In the genomic region with DNA sequence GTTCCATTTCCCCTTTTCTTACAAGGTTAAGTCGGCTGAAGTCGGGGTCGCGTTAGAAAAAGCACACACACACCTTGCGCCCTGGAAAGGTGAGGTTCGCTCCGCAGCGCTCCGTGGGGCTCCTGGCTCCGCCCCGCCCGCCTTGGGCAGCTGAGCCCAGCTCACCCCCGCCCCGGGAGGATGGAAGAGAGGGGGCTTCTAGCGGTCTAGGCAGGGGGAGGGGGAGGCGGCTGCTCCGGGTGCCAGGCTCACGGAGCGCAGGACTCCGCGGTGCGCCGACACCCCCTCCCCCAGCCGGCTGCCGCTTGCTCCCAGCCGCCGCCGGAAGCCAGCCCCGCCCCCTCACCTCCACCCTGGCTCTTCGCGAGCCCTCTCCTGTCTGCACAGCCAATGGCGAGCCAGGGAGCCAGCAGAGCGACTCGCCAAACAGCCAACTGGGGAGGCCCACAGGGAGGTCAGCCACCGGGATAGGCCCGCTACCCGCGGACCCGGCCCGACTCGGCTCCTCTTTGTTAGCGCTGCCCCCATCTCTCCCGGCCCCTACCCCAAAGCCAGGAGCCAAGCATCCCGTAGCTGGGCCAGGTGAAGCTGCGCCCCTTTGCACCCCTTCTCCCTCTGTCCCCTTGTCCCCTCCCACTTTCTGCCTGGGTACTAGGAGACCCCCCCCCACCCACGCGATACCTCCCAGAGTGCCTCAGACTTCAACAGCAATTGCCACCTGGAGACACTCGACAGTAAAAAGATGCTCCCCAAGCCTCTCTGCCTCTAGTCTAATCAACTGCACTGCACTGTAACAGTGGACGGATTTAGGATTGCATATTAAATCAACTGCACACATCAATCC, we compare ENCODE assay signal across 8 cellular contexts. TPM values are rescaled to one million over a fixed set of nuclear protein-coding genes. Genes with fewer than 3 reads are reported as not detected.
DNase-seq lines count a peak whose midpoint lies in the region; TF ChIP-seq lines count a peak whose summit lies in the region.

No MANE protein-coding gene starts in this region.

- peak overlapping the region; percentile 66 for H3K4me3 ChIP-seq in HFF-Myc (replicated peaks; ENCODE audit: low read depth, low read length)

- peak overlapping the region; percentile 74 for H3K27ac ChIP-seq in temporal lobe (ENCODE audit: low read depth, low read length)

- in situ Hi-C loops in SK-MEL-5 (cut with HindIII; ENCODE audit: low pct_unique_long_range_greater_than_20kb, low sequenced_read_pairs), result no loop called here

- DNase-seq in GM03348 (ENCODE audit: low spot score) (peak; percentile 100), HFF-Myc (ENCODE audit: extremely low read depth, low read depth) (peak; percentile 86), MV-4-11 (lab: John Stamatoyannopoulos, UW) (peak; percentile 91), SK-MEL-5 (ENCODE audit: low read depth, low spot score) (peak; percentile 98), glomerular endothelial cell (ENCODE audit: extremely low read depth, low read depth, low spot score) (peak; percentile 67), occipital lobe (lab: John Stamatoyannopoulos, UW) (peak; percentile 97)
- DNase-seq in activated naive CD4-positive, alpha-beta T cell treated with anti-CD3 and anti-CD28 coated beads, Interleukin-2, amount 50 U/mL, for 16 hours, result peak; percentile 98

- no peak for TF ChIP-seq CTCF in HFF-Myc (IDR thresholded peaks at IDR 0.05; ENCODE audit: low read depth, low read length, missing control alignments)

RNA-seq across cellular contexts. Expression of a gene that starts 30.2 kb away (rescaled TPM):
- 11.3 and 14.7 TPM in 2 replicates for total RNA-seq in SK-MEL-5 (2014; rRNA removed; shearing (Covaris generic))
- polyA plus RNA-seq in SK-MEL-5 (2015; cell fraction: cytosol; rRNA removed), result 46.7 and 54.7 TPM in 2 replicates
- 8.0 and 11.5 TPM in 2 replicates for polyA plus RNA-seq in SK-MEL-5 (2015; cell fraction: nucleus; rRNA removed)
- 39.8 and 42.0 TPM in 2 replicates for total RNA-seq in glomerular endothelial cell
- 2.7 TPM for total RNA-seq in occipital lobe
- total RNA-seq in temporal lobe, result 3.4 TPM

RNA-seq across cellular contexts. Expression of a gene that starts 42.5 kb away (rescaled TPM):
- total RNA-seq in SK-MEL-5 (2014; rRNA removed; shearing (Covaris generic)), result 23.8 and 35.7 TPM in 2 replicates
- 84.5 and 105 TPM in 2 replicates for polyA plus RNA-seq in SK-MEL-5 (2015; cell fraction: cytosol; rRNA removed)
- polyA plus RNA-seq in SK-MEL-5 (2015; cell fraction: nucleus; rRNA removed), result 138 and 139 TPM in 2 replicates
- 42.0 and 49.2 TPM in 2 replicates for total RNA-seq in glomerular endothelial cell
- 21.8 TPM for total RNA-seq in occipital lobe
- 24.6 TPM for total RNA-seq in temporal lobe

Comparison
In these comparisons a context has a peak if more than half of its experiments do, and no peak if none do; other contexts are left out.
1. Peak in every context shown above with its lines: DNase-seq, H3K4me3 ChIP-seq and H3K27ac ChIP-seq.